21 cellular contexts compared by ENCODE assay signal in genomic region chr18:44805176-44805575, GRCh38.
DNase-seq lines count a peak whose midpoint lies in the region; ATAC-seq and TF ChIP-seq lines count a peak whose summit lies in the region.
"Had no signal": no experiment of that assay in that cellular context is flagged by ENCODE, and none has a peak within 500 bp of the region (broad histone marks: within the 10 kb centered on the region; RNA-seq: fewer than 3 reads in every experiment).

No MANE protein-coding gene starts in this region.

- H3K9me3 Mint-ChIP-seq in activated T-helper 1 cell treated with anti-CD3 and anti-CD28 coated beads, Interleukin-12 subunit alpha, Interleukin-12 subunit beta, Interleukin-2, Interleukin-4 antibody, amounts not matched to agents 30 ng/mL and 10 ng/mL and 1 ng/mL, durations not matched to agents 14 hours and 24 hours and 36 hours: peaks cover 15% of the 10 kb centered on the region
- H3K9me3 Mint-ChIP-seq: CD8-positive, alpha-beta T cell had no signal

- POLR2A ChIA-PET in HEK293 (lab: Yijun Ruan, JAX): no interaction called here
- POLR2A ChIA-PET in HEK293T (lab: Yijun Ruan, JAX): no interaction called here

- no peak for ATAC-seq in HG02884 (IDR thresholded peaks at IDR 0.05; ENCODE audit: unreplicated experiment)
- ATAC-seq: activated CD8-positive, alpha-beta T cell treated with anti-CD3 and anti-CD28 coated beads, Interleukin-2, amount 10 ng/mL, durations not matched to agents 7 days and 5 days; CD8-positive, alpha-beta T cell; mucosa of descending colon had no signal

- DNase-seq in activated T-helper 1 cell treated with anti-CD3 and anti-CD28 coated beads, Interleukin-12 subunit alpha, Interleukin-12 subunit beta, Interleukin-2, Interleukin-4 antibody, amounts not matched to agents 30 ng/mL and 10 ng/mL and 1 ng/mL, durations not matched to agents 14 hours and 24 hours and 36 hours (ENCODE audit: low spot score): no peak
- DNase-seq in HEK293T (ENCODE audit: extremely low spot score) (no peak), GM03348 (ENCODE audit: low spot score) (no peak)
- DNase-seq: activated naive CD4-positive, alpha-beta T cell treated with anti-CD3 and anti-CD28 coated beads for 36 hours; activated T-cell treated with anti-CD3 and anti-CD28 coated beads, Interleukin-2, amount 50 U/mL, for 1 hour; DMS79 treated with DMSO at 0.1 percent for 48 hours; KG1; MV-4-11; NCI-H1694; NCI-H2227 treated with DMSO at 0.1 percent for 48 hours; stimulated activated CD4-positive, alpha-beta T cell treated with anti-CD3 and anti-CD28 coated beads, Interleukin-12 subunit alpha, Interleukin-12 subunit beta, amount 100 ng/mL, for 4 hours; thyroid gland had no signal

- H3K27ac ChIP-seq in HEK293 (ENCODE audit: extremely low read depth, low read depth, low read length) (no peak overlapping the region), muscle layer of duodenum (ENCODE audit: low read length) (peak overlapping the region; percentile 52), stomach smooth muscle (ENCODE audit: low read length) (peak overlapping the region; percentile 96)
- H3K27ac ChIP-seq: SK-N-MC, thyroid gland had no signal

- CTCF ChIA-PET in HEK293 (lab: Yijun Ruan, JAX): interaction anchor here (0.6 to 1.0 kb wide), 2 partner anchors 9 to 1184 kb away, joined by 3 to 4 read pairs; no protein-coding TSS in a partner anchor
- CTCF ChIA-PET in HEK293T (lab: Yijun Ruan, JAX): interaction anchor here (0.7 kb wide), 1 partner anchor 1795 kb away, joined by 3 read pairs; no protein-coding TSS in a partner anchor

- H3K4me3 Mint-ChIP-seq in activated T-helper 1 cell treated with anti-CD3 and anti-CD28 coated beads, Interleukin-12 subunit alpha, Interleukin-12 subunit beta, Interleukin-2, Interleukin-4 antibody, amounts not matched to agents 30 ng/mL and 10 ng/mL and 1 ng/mL, durations not matched to agents 14 hours and 24 hours and 36 hours: peak overlapping the region; percentile 17
- H3K4me3 Mint-ChIP-seq: activated CD8-positive, alpha-beta T cell treated with anti-CD3 and anti-CD28 coated beads, Interleukin-2, amount 10 ng/mL, durations not matched to agents 7 days and 5 days; activated naive CD4-positive, alpha-beta T cell treated with anti-CD3 and anti-CD28 coated beads for 36 hours; CD8-positive, alpha-beta T cell had no signal

- peaks cover 17% of the 10 kb centered on the region for H3K27me3 Mint-ChIP-seq in activated T-helper 1 cell treated with anti-CD3 and anti-CD28 coated beads, Interleukin-12 subunit alpha, Interleukin-12 subunit beta, Interleukin-2, Interleukin-4 antibody, amounts not matched to agents 30 ng/mL and 10 ng/mL and 1 ng/mL, durations not matched to agents 14 hours and 24 hours and 36 hours (ENCODE audit: insufficient read depth)
- H3K27me3 Mint-ChIP-seq: effector memory CD8-positive, alpha-beta T cell had no signal

- H3K27ac Mint-ChIP-seq in activated T-helper 1 cell treated with anti-CD3 and anti-CD28 coated beads, Interleukin-12 subunit alpha, Interleukin-12 subunit beta, Interleukin-2, Interleukin-4 antibody, amounts not matched to agents 30 ng/mL and 10 ng/mL and 1 ng/mL, durations not matched to agents 14 hours and 24 hours and 36 hours: peak overlapping the region; percentile 65
- H3K27ac Mint-ChIP-seq: activated CD8-positive, alpha-beta T cell treated with anti-CD3 and anti-CD28 coated beads, Interleukin-2, amount 10 ng/mL, durations not matched to agents 7 days and 5 days; activated naive CD4-positive, alpha-beta T cell treated with anti-CD3 and anti-CD28 coated beads for 36 hours; CD8-positive, alpha-beta T cell had no signal

- no peak for TF ChIP-seq CTCF in HEK293 (tag by site-specific recombination; IDR thresholded peaks at IDR 0.05)

- H3K27me3 ChIP-seq in muscle layer of duodenum (ENCODE audit: low read depth, low read length): no peaks in the 10 kb centered on the region
- H3K27me3 ChIP-seq in stomach smooth muscle (ENCODE audit: control insufficient read depth in 1 of 2, insufficient read depth in 2 of 2, low read length in 2 of 2): no peaks in the 10 kb centered on the region
- H3K27me3 ChIP-seq: thyroid gland had no signal

- peaks cover 46% of the 10 kb centered on the region for H3K36me3 Mint-ChIP-seq in activated T-helper 1 cell treated with anti-CD3 and anti-CD28 coated beads, Interleukin-12 subunit alpha, Interleukin-12 subunit beta, Interleukin-2, Interleukin-4 antibody, amounts not matched to agents 30 ng/mL and 10 ng/mL and 1 ng/mL, durations not matched to agents 14 hours and 24 hours and 36 hours (ENCODE audit: low read depth)
- H3K36me3 Mint-ChIP-seq: CD8-positive, alpha-beta T cell had no signal

- H3K4me1 Mint-ChIP-seq in activated T-helper 1 cell treated with anti-CD3 and anti-CD28 coated beads, Interleukin-12 subunit alpha, Interleukin-12 subunit beta, Interleukin-2, Interleukin-4 antibody, amounts not matched to agents 30 ng/mL and 10 ng/mL and 1 ng/mL, durations not matched to agents 14 hours and 24 hours and 36 hours (ENCODE audit: low read depth): peaks cover 81% of the 10 kb centered on the region

- H3K9me3 ChIP-seq in HEK293 (ENCODE audit: control insufficient read depth, insufficient read depth, low read depth, low read length) (no peaks in the 10 kb centered on the region), muscle layer of duodenum (ENCODE audit: control insufficient read depth in 1 of 2, low read length in 2 of 2) (no peaks in the 10 kb centered on the region), stomach smooth muscle (ENCODE audit: control insufficient read depth in 2 of 2, low read length in 2 of 2) (no peaks in the 10 kb centered on the region)
- H3K9me3 ChIP-seq: mucosa of descending colon, thyroid gland had no signal

- no peak overlapping the region for H3K9ac ChIP-seq in stomach smooth muscle (ENCODE audit: low read length in 2 of 2)

- peaks cover 17% of the 10 kb centered on the region for H3K4me1 ChIP-seq in HEK293 (ENCODE audit: control insufficient read depth, insufficient read depth, low read length)
- H3K4me1 ChIP-seq in muscle layer of duodenum (ENCODE audit: control insufficient read depth in 1 of 2, insufficient read depth in 2 of 2, low read length in 2 of 2): peaks cover 0 to 14% of the 10 kb centered on the region in 2 donors
- peaks cover 59% of the 10 kb centered on the region for H3K4me1 ChIP-seq in stomach smooth muscle (ENCODE audit: control insufficient read depth, insufficient read depth, low read length)

- no peak overlapping the region for H3K4me3 ChIP-seq in HEK293 (ENCODE audit: low read depth, low read length)
- H3K4me3 ChIP-seq in muscle layer of duodenum (ENCODE audit: low read depth in 1 of 2, low read length in 2 of 2): no peak overlapping the region
- H3K4me3 ChIP-seq in stomach smooth muscle (ENCODE audit: low read length in 2 of 2): no peak overlapping the region
- H3K4me3 ChIP-seq: mucosa of descending colon, SK-N-MC, thyroid gland had no signal

- intact Hi-C loops in activated T-helper 1 cell treated with anti-CD3 and anti-CD28 coated beads, Interleukin-12 subunit alpha, Interleukin-12 subunit beta, Interleukin-2, Interleukin-4 antibody, amounts not matched to agents 30 ng/mL and 10 ng/mL and 1 ng/mL, durations not matched to agents 14 hours and 24 hours and 36 hours (cut with micrococcal nuclease): no loop called here

- H3K36me3 ChIP-seq in HEK293 (ENCODE audit: control insufficient read depth in 2 of 2, insufficient read depth in 1 of 2, low read length in 2 of 2) (peaks cover 0 to 4% of the 10 kb centered on the region in 2 experiments; a peak in 1 of 3 replicates), muscle layer of duodenum (ENCODE audit: control insufficient read depth in 1 of 2, insufficient read depth in 2 of 2, low read length in 2 of 2) (no peaks in the 10 kb centered on the region), stomach smooth muscle (ENCODE audit: control insufficient read depth in 2 of 2, insufficient read depth in 2 of 2, low read length in 2 of 2) (peaks cover 0 to 3% of the 10 kb centered on the region in 2 donors)
- H3K36me3 ChIP-seq: thyroid gland had no signal

TF ChIP-seq in HEK293, 187 proteins besides CTCF, POLR2A, EP300 and RAD21 (continues in another document):
- TF ChIP-seq ZNF654 (tag by site-specific recombination; IDR thresholded peaks at IDR 0.05; ENCODE audit: low read depth) (no peak), ZBTB49 (tag by site-specific recombination; IDR thresholded peaks at IDR 0.05; ENCODE audit: low read depth) (no peak)

TF ChIP-seq in HEK293T, 16 proteins besides CTCF, POLR2A, EP300 and RAD21:
- TF ChIP-seq L3MBTL2 (conservative IDR thresholded peaks at IDR 0.05): no peak
- TF ChIP-seq ZNF384 (IDR thresholded peaks at IDR 0.05): no peak
- no peak for TF ChIP-seq PKNOX1 (IDR thresholded peaks at IDR 0.05)
- TF ChIP-seq FOXM1 (IDR thresholded peaks at IDR 0.05; ENCODE audit: borderline replicate concordance): no peak
- TF ChIP-seq FOXA1 (IDR thresholded peaks at IDR 0.05): no peak
- no peak for TF ChIP-seq SUZ12 (IDR thresholded peaks at IDR 0.05)
- no peak for TF ChIP-seq FOXK2 (IDR thresholded peaks at IDR 0.05)
- TF ChIP-seq HDGF (IDR thresholded peaks at IDR 0.05; ENCODE audit: borderline replicate concordance): no peak
- no peak for TF ChIP-seq LEF1 (IDR thresholded peaks at IDR 0.05; ENCODE audit: borderline replicate concordance)
- no peak for TF ChIP-seq ELF4 (IDR thresholded peaks at IDR 0.05)
- TF ChIP-seq BHLHE40 (IDR thresholded peaks at IDR 0.05; ENCODE audit: borderline replicate concordance): no peak
- TF ChIP-seq NFRKB (IDR thresholded peaks at IDR 0.05): no peak
- TF ChIP-seq SP1 (IDR thresholded peaks at IDR 0.05): no peak
- TF ChIP-seq TARDBP (IDR thresholded peaks at IDR 0.05): no peak
- TF ChIP-seq CTBP1 (IDR thresholded peaks at IDR 0.05; ENCODE audit: borderline replicate concordance): no peak
- no peak for TF ChIP-seq ARNT (IDR thresholded peaks at IDR 0.05)
TF ChIP-seq in HEK293T: peak in this region for 0.
